Comparison of ENCODE assay signal across 20 cellular contexts in genomic region chr12:28059678-28060077, GRCh38.
"Had no signal": no experiment of that assay in that cellular context is flagged by ENCODE, and none has a peak within 500 bp of the region (broad histone marks: within the 10 kb centered on the region; RNA-seq: fewer than 3 reads in every experiment).

No MANE protein-coding gene starts in this region.

- H3K36me3 ChIP-seq: esophagus squamous epithelium, gastrocnemius medialis, heart right ventricle, tibial artery, upper lobe of left lung, uterus had no signal

- H3K4me1 ChIP-seq: gastrocnemius medialis, psoas muscle, tibial artery, upper lobe of left lung, uterus had no signal

- ATAC-seq: gastrocnemius medialis; heart right ventricle; left cardiac atrium; left ventricle myocardium superior; naive thymus-derived CD4-positive, alpha-beta T cell; psoas muscle; stimulated activated effector memory CD8-positive, alpha-beta T cell treated with anti-CD3 and anti-CD28 coated beads, Interleukin-12 subunit alpha, Interleukin-12 subunit beta, amount 100 ng/mL, for 72 hours; stimulated activated naive CD8-positive, alpha-beta T cell treated with anti-CD3 and anti-CD28 coated beads, Interleukin-15, Interleukin-2, amounts not matched to agents 100 U/mL and 50 U/mL, for 24 hours had no signal

- H3K27me3 ChIP-seq: esophagus squamous epithelium, gastrocnemius medialis, heart right ventricle, tibial artery, upper lobe of left lung, uterus had no signal

- DNase-seq: cerebellar nuclear complex; dermis blood vessel endothelial cell; esophagus squamous epithelium; gastrocnemius medialis; heart right ventricle; hypothalamus; kidney; left cardiac atrium; left ventricle myocardium superior; naive thymus-derived CD4-positive, alpha-beta T cell; nephron progenitor cell; psoas muscle; retina; small intestine; stimulated activated CD4-positive, alpha-beta T cell treated with anti-CD3 and anti-CD28 coated beads, Interleukin-2, amount 100 ng/mL, for 48 hours; stimulated activated naive CD8-positive, alpha-beta T cell treated with anti-CD3 and anti-CD28 coated beads, Interleukin-15, Interleukin-2, amounts not matched to agents 100 U/mL and 50 U/mL, for 24 hours; tibial artery; upper lobe of left lung; uterus had no signal

- H3K4me3 ChIP-seq: esophagus squamous epithelium, gastrocnemius medialis, heart right ventricle, psoas muscle, tibial artery, upper lobe of left lung, uterus had no signal

- H3K27ac ChIP-seq: esophagus squamous epithelium, gastrocnemius medialis, heart right ventricle, psoas muscle, tibial artery, upper lobe of left lung, uterus had no signal

- H3K9me3 ChIP-seq: esophagus squamous epithelium, gastrocnemius medialis, heart right ventricle, psoas muscle, tibial artery, upper lobe of left lung, uterus had no signal
